8 cellular contexts compared by ENCODE assay signal in genomic region chr3:38843898-38844297, GRCh38. TPM values are rescaled to one million over a fixed set of nuclear protein-coding genes. Genes with fewer than 3 reads are reported as not detected.
DNase-seq lines count a peak whose midpoint lies in the region; ATAC-seq and TF ChIP-seq lines count a peak whose summit lies in the region.

No MANE protein-coding gene starts in this region.

- no peak for TF ChIP-seq EP300 in ovary (IDR thresholded peaks at IDR 0.05)

- no peaks in the 10 kb centered on the region for H3K36me3 Mint-ChIP-seq in activated CD8-positive, alpha-beta T cell treated with anti-CD3 and anti-CD28 coated beads, Interleukin-2, amount 10 ng/mL, durations not matched to agents 7 days and 5 days (ENCODE audit: low read depth)

- no peak overlapping the region for H3K27ac Mint-ChIP-seq in activated CD8-positive, alpha-beta T cell treated with anti-CD3 and anti-CD28 coated beads, Interleukin-2, amount 10 ng/mL, durations not matched to agents 7 days and 5 days

- POLR2A ChIA-PET in activated CD8-positive, alpha-beta T cell treated with anti-CD3 and anti-CD28 coated beads, Interleukin-2, amount 10 ng/mL, durations not matched to agents 7 days and 5 days (lab: Charles Lee): interaction anchor here (0.6 kb wide), 1 partner anchor 438 kb away, joined by 3 read pairs; no protein-coding TSS in a partner anchor

- TF ChIP-seq POLR2A in ovary (IDR thresholded peaks at IDR 0.05): no peak

- CTCF ChIA-PET in activated CD8-positive, alpha-beta T cell treated with anti-CD3 and anti-CD28 coated beads, Interleukin-2, amount 10 ng/mL, durations not matched to agents 7 days and 5 days (lab: Charles Lee): interaction anchor here (0.7 to 3.5 kb wide), 11 partner anchors 9 to 323 kb away, joined by 3 to 21 read pairs (median 4); no protein-coding TSS in a partner anchor

- 45 to 69% (median 57%) methylated on average over 2 of the region's 2 CpGs for WGBS in ovary, 3 donors

- peaks cover 16% of the 10 kb centered on the region for H3K27me3 Mint-ChIP-seq in activated CD8-positive, alpha-beta T cell treated with anti-CD3 and anti-CD28 coated beads, Interleukin-2, amount 10 ng/mL, durations not matched to agents 7 days and 5 days (ENCODE audit: low read depth)

- H3K27me3 ChIP-seq in BE2C (no peaks in the 10 kb centered on the region; the same call in 1 of the 2 replicates), ovary (no peaks in the 10 kb centered on the region)

- intact Hi-C loops in ovary (cut with DNase I): no loop called here

- no peak overlapping the region for H3K27ac ChIP-seq in ovary

- TF ChIP-seq CTCF in BE2C (IDR thresholded peaks at IDR 0.05; ENCODE audit: low read depth, low read length) (peak; percentile 39), ovary (IDR thresholded peaks at IDR 0.05) (no peak)

- H3K4me1 ChIP-seq in BE2C (no peaks in the 10 kb centered on the region), ovary (ENCODE audit: insufficient read depth) (no peaks in the 10 kb centered on the region)

- DNase-seq in BE2C (no peak), HT1080 (ENCODE audit: low read depth) (peak; percentile 31), iris pigment epithelial cell (ENCODE audit: low read depth) (peak; percentile 67), ovary (no peak)
- DNase-seq in activated CD8-positive, alpha-beta T cell treated with anti-CD3 and anti-CD28 coated beads, Interleukin-2, amount 10 ng/mL, durations not matched to agents 7 days and 5 days: peak; percentile 27
- DNase-seq in effector CD4-positive, alpha-beta T cell: no peak

- H3K4me3 ChIP-seq in BE2C (ENCODE audit: low read depth, low read length): no peak overlapping the region
- no peak overlapping the region for H3K4me3 ChIP-seq in ovary

- no peak overlapping the region for H3K4me3 Mint-ChIP-seq in activated CD8-positive, alpha-beta T cell treated with anti-CD3 and anti-CD28 coated beads, Interleukin-2, amount 10 ng/mL, durations not matched to agents 7 days and 5 days

- H3K4me1 Mint-ChIP-seq in activated CD8-positive, alpha-beta T cell treated with anti-CD3 and anti-CD28 coated beads, Interleukin-2, amount 10 ng/mL, durations not matched to agents 7 days and 5 days (ENCODE audit: low read depth): no peaks in the 10 kb centered on the region

- H3K9me3 Mint-ChIP-seq in activated CD8-positive, alpha-beta T cell treated with anti-CD3 and anti-CD28 coated beads, Interleukin-2, amount 10 ng/mL, durations not matched to agents 7 days and 5 days (ENCODE audit: insufficient read depth): no peaks in the 10 kb centered on the region

- peak; percentile 42 for ATAC-seq in activated CD8-positive, alpha-beta T cell treated with anti-CD3 and anti-CD28 coated beads, Interleukin-2, amount 10 ng/mL, durations not matched to agents 7 days and 5 days
- ATAC-seq in HG02759 (IDR thresholded peaks at IDR 0.05; ENCODE audit: unreplicated experiment) (no peak), GM21717 (IDR thresholded peaks at IDR 0.05; ENCODE audit: unreplicated experiment) (no peak)

- H3K9me3 ChIP-seq in BE2C (no peaks in the 10 kb centered on the region), ovary (no peaks in the 10 kb centered on the region)

- H3K36me3 ChIP-seq in BE2C (no peaks in the 10 kb centered on the region), ovary (no peaks in the 10 kb centered on the region)

RNA-seq across cellular contexts. Expression of gene SCN10A, which starts 27.9 kb away (rescaled TPM):
- polyA plus RNA-seq in BE2C (2012; ENCODE audit: insufficient read depth, insufficient read length, low read depth): not detected
- total RNA-seq in HT1080 (2014; rRNA removed; shearing (Covaris generic)): not detected in 2 replicates
- polyA plus RNA-seq in HT1080 (2015; cell fraction: cytosol; rRNA removed): not detected in 2 replicates
- polyA plus RNA-seq in HT1080 (2015; cell fraction: nucleus; rRNA removed): not detected in 2 replicates
- total RNA-seq in activated CD8-positive, alpha-beta T cell treated with anti-CD3 and anti-CD28 coated beads, Interleukin-2, amount 10 ng/mL, durations not matched to agents 7 days and 5 days: not detected
- under 1 TPM in 1 of 7 donors, not detected in 6; 0.05 TPM for total RNA-seq in ovary
- not detected for polyA plus RNA-seq in ovary

Comparison
In these comparisons a context has a peak if more than half of its experiments do, and no peak if none do; other contexts are left out.
1. DNase-seq: peak in HT1080 (single experiment), activated CD8-positive, alpha-beta T cell treated with anti-CD3 and anti-CD28 coated beads, Interleukin-2, amount 10 ng/mL, durations not matched to agents 7 days and 5 days (single experiment) and iris pigment epithelial cell (single experiment); none in BE2C (single experiment), effector CD4-positive, alpha-beta T cell (single experiment) and ovary (0 of 5).